In the genomic region with DNA sequence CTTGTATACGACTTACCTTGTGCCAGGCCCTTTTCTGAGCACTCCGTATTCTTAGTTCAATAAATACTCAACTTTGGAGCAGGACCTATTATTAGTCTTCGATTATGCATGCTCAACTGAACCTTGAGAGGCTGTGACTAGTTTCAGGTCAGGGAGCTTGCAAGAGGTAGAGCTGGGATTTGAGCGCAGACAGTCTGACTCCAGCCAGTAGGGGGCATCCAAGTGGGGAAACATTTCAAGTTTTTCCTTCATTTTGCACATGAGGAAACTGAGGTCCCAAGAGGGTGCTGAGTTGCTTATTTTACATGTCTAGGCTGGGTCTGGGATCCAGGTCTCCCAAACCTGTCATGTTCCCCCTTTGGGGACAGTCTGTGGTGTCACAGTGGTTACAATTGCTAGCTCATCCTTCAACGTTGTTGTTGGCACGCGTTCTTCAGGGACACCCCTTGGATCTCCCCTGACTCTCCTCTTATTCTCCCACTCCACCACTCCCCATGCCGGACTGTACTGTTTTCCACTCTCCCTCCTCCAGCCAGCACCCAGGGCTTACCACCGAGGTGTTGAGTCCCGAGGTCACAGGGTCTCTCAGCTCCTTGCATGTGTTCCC, we compare ENCODE assay signal across 9 cellular contexts. TPM values are rescaled to one million over a fixed set of nuclear protein-coding genes. Genes with fewer than 3 reads are reported as not detected.
DNase-seq lines count a peak whose midpoint lies in the region; ATAC-seq and TF ChIP-seq lines count a peak whose summit lies in the region.
"Had no signal": no experiment of that assay in that cellular context is flagged by ENCODE, and none has a peak within 500 bp of the region (broad histone marks: within the 10 kb centered on the region; RNA-seq: fewer than 3 reads in every experiment).

No MANE protein-coding gene starts in this region.

- dilution Hi-C loops in IMR-90 (cut with HindIII; ENCODE audit: low sequenced_read_pairs, unreplicated experiment), result no loop called here

- intact Hi-C loops in IMR-90 (cut with micrococcal nuclease), result loop anchor here (2.0 to 5.0 kb wide), 2 partner anchors 76 to 559 kb away; partner anchors contain the start of gene PPP1R3F

- CTCF ChIA-PET in IMR-90 (lab: Yijun Ruan, JAX), result interaction anchor here (1.2 kb wide), 1 partner anchor 10 kb away, joined by 3 read pairs; no protein-coding TSS in a partner anchor

- H3K36me3 ChIP-seq in IMR-90 (ENCODE audit: control insufficient read depth, insufficient read depth, low read length), result no peaks in the 10 kb centered on the region
- H3K36me3 ChIP-seq in kidney epithelial cell (ENCODE audit: control insufficient read depth, insufficient read depth, low read length), result no peaks in the 10 kb centered on the region

- peaks cover 16% of the 10 kb centered on the region for H3K4me1 Mint-ChIP-seq in activated T-helper 17 cell treated with anti-CD3 and anti-CD28 coated beads, Interleukin-2, amount 50 U/mL, for 72 hours

- H3K27ac Mint-ChIP-seq in activated T-helper 17 cell treated with anti-CD3 and anti-CD28 coated beads, Interleukin-2, amount 50 U/mL, for 72 hours, result peak overlapping the region; percentile 73

- H3K23ac ChIP-seq in IMR-90 (ENCODE audit: low read depth, low read length), result no peak overlapping the region

- WGBS in IMR-90 (ENCODE audit: extremely low coverage in 2 of 2, insufficient read length in 1 of 2), 2 experiments, result 78% methylated on average over 6 of the region's 10 CpGs; no CpG with 5 or more reads in 1 of the 2 experiments

- H3K4me3 Mint-ChIP-seq in activated T-helper 17 cell treated with anti-CD3 and anti-CD28 coated beads, Interleukin-2, amount 50 U/mL, for 72 hours, result peak overlapping the region; percentile 90

- ATAC-seq in IMR-90 (ENCODE audit: low read depth) (no peak), GM19463 (IDR thresholded peaks at IDR 0.05; ENCODE audit: unreplicated experiment) (no peak)
- no peak for ATAC-seq in activated T-helper 17 cell treated with anti-CD3 and anti-CD28 coated beads, Interleukin-2, amount 50 U/mL, for 72 hours (replicated peaks)

- H2BK20ac ChIP-seq in IMR-90 (ENCODE audit: low read depth, low read length), result no peak overlapping the region

- H3K4ac ChIP-seq in IMR-90 (ENCODE audit: low read depth, low read length), result no peak overlapping the region

- no peak overlapping the region for H4K5ac ChIP-seq in IMR-90 (ENCODE audit: low read depth, low read length)

- TF ChIP-seq POLR2A in IMR-90 (IDR thresholded peaks at IDR 0.05; ENCODE audit: low read depth, low read length), result no peak

- no peak overlapping the region for H3K9ac ChIP-seq in IMR-90 (ENCODE audit: low read depth, low read length)

- H4K91ac ChIP-seq in IMR-90 (ENCODE audit: insufficient read depth, low read depth, low read length), result no peak overlapping the region

- no TSS peak for BruUV-seq in IMR-90 (replicated peaks; lab: Mats Ljungman, UMichigan)

- H4K20me1 ChIP-seq in IMR-90 (ENCODE audit: insufficient read depth, low read length), result no peaks in the 10 kb centered on the region

- no peak overlapping the region for H4K8ac ChIP-seq in IMR-90 (ENCODE audit: low read depth in 2 of 2, low read length in 2 of 2)

- no peak overlapping the region for H2BK5ac ChIP-seq in IMR-90 (ENCODE audit: low read depth, low read length, poor library complexity, severe bottlenecking)

- no peak overlapping the region for H2AK9ac ChIP-seq in IMR-90 (replicated peaks; ENCODE audit: low read depth, low read length, poor library complexity)

- H3K4me3 ChIP-seq in IMR-90 (ENCODE audit: insufficient read depth, low read depth, low read length) (no peak overlapping the region), kidney epithelial cell (ENCODE audit: low read depth, low read length) (no peak overlapping the region)

- H2BK120ac ChIP-seq in IMR-90 (ENCODE audit: low read depth, low read length), result no peak overlapping the region

- no peak overlapping the region for H2AK5ac ChIP-seq in IMR-90 (ENCODE audit: low read depth, low read length)

- H3K36me3 Mint-ChIP-seq in activated T-helper 17 cell treated with anti-CD3 and anti-CD28 coated beads, Interleukin-2, amount 50 U/mL, for 72 hours (ENCODE audit: low read depth), result peaks cover 55% of the 10 kb centered on the region

- no peaks in the 10 kb centered on the region for H3K9me3 Mint-ChIP-seq in activated T-helper 17 cell treated with anti-CD3 and anti-CD28 coated beads, Interleukin-2, amount 50 U/mL, for 72 hours

- H3K9me3 ChIP-seq in IMR-90 (ENCODE audit: control insufficient read depth, insufficient read depth, low read length), result no peaks in the 10 kb centered on the region

- in situ Hi-C loops in IMR-90 (cut with MboI; ENCODE audit: low sequenced_read_pairs), result no loop called here

- peaks cover 2% of the 10 kb centered on the region; the same call in 1 of the 2 replicates for H3K27me3 ChIP-seq in IMR-90 (ENCODE audit: control insufficient read depth, insufficient read depth, low read length)
- H3K27me3 ChIP-seq in kidney epithelial cell (ENCODE audit: control insufficient read depth, insufficient read depth, low read length), result peaks cover 1% of the 10 kb centered on the region

- H2AFZ ChIP-seq in IMR-90 (replicated peaks; ENCODE audit: low read length, poor library complexity), result no peak overlapping the region

- peak; percentile 38 for DNase-seq in NCI-H2107 treated with DMSO at 0.1 percent for 48 hours (lab: John Stamatoyannopoulos, UW; ENCODE audit: unreplicated experiment)
- no peak for DNase-seq in NCI-H2107 (lab: John Stamatoyannopoulos, UW)
- peak; percentile 25 for DNase-seq in IMR-90
- DNase-seq in kidney epithelial cell (ENCODE audit: low read depth), result no peak
- DNase-seq in occipital lobe (lab: John Stamatoyannopoulos, UW), result no peak
- DNase-seq in D341Med (ENCODE audit: low spot score), result no peak

- no peaks in the 10 kb centered on the region for H3K27me3 Mint-ChIP-seq in activated T-helper 17 cell treated with anti-CD3 and anti-CD28 coated beads, Interleukin-2, amount 50 U/mL, for 72 hours

- POLR2A ChIA-PET in IMR-90 (lab: Charles Lee; ENCODE audit: unreplicated experiment), result no interaction called here

- peak; percentile 31; the same call in 1 of the 2 replicates for TF ChIP-seq RAD21 in IMR-90 (IDR thresholded peaks at IDR 0.05; ENCODE audit: low read length)

- no peak overlapping the region for H3K4me2 ChIP-seq in IMR-90 (ENCODE audit: low read depth, low read length)

- no peak overlapping the region for H3K27ac ChIP-seq in IMR-90 (ENCODE audit: insufficient read depth, low read length)

- H3K79me1 ChIP-seq in IMR-90 (ENCODE audit: low read depth in 1 of 2, low read length in 2 of 2), result no peaks in the 10 kb centered on the region; a peak in 1 of 4 replicates

- no peak overlapping the region for H3K14ac ChIP-seq in IMR-90 (replicated peaks; ENCODE audit: low read depth, low read length)

- no peaks in the 10 kb centered on the region for H3K9me1 ChIP-seq in IMR-90 (ENCODE audit: insufficient read depth, low read length)

- H3K18ac ChIP-seq in IMR-90 (ENCODE audit: low read depth, low read length), result no peak overlapping the region

- H2BK15ac ChIP-seq in IMR-90 (ENCODE audit: low read depth, low read length), result no peak overlapping the region

- no peaks in the 10 kb centered on the region for H3K4me1 ChIP-seq in IMR-90 (ENCODE audit: control insufficient read depth, insufficient read depth, low read length)

- no peak overlapping the region for H3K56ac ChIP-seq in IMR-90 (ENCODE audit: extremely low read depth, insufficient read depth, low read length)

- TF ChIP-seq CTCF in IMR-90 (conservative IDR thresholded peaks at IDR 0.05; ENCODE audit: low read depth, low read length), result peak; percentile 41
- TF ChIP-seq CTCF in kidney epithelial cell (IDR thresholded peaks at IDR 0.05; ENCODE audit: insufficient read depth, low read length, poor library complexity, severe bottlenecking), result peak; percentile 51

TF ChIP-seq in IMR-90, 13 proteins besides CTCF, POLR2A, EP300 and RAD21 (continues in another document):
- TF ChIP-seq RCOR1 (IDR thresholded peaks at IDR 0.05; ENCODE audit: insufficient replicate concordance, low read length) (no peak), CHD1 (IDR thresholded peaks at IDR 0.05; ENCODE audit: low read depth, low read length) (no peak)

RNA-seq across cellular contexts. Expression of gene PRICKLE3, which starts 6.7 kb away (rescaled TPM):
- total RNA-seq in IMR-90 (2012; rRNA removed) (3.1 and 3.4 TPM in 2 replicates), kidney epithelial cell (12.7 and 17.7 TPM in 2 replicates), occipital lobe (0.47 TPM)
- 6.4 and 6.8 TPM in 2 replicates for polyA plus RNA-seq in IMR-90 (2012; rRNA removed)
- polyA plus RNA-seq in IMR-90 (2012; cell fraction: cytosol; rRNA removed), result 4.0 and 7.7 TPM in 2 replicates
- polyA plus RNA-seq in IMR-90 (2012; cell fraction: nucleus; rRNA removed; ENCODE audit: low replicate concordance), result 21.5 and 50.0 TPM in 2 replicates
- 10 to 100 TPM; 19.8 to 45.3 TPM for total RNA-seq in activated T-helper 17 cell treated with anti-CD3 and anti-CD28 coated beads, Interleukin-2, amount 50 U/mL, for 72 hours

RNA-seq across cellular contexts. Expression of gene SYP, which starts 7.2 kb away (rescaled TPM):
- total RNA-seq in IMR-90 (2012; rRNA removed) (under 0.01 TPM in 1 of 2 replicates, not detected in the other), kidney epithelial cell (0.27 and 1.0 TPM in 2 replicates), occipital lobe (158 TPM)
- polyA plus RNA-seq in IMR-90 (2012; rRNA removed), result 0.05 and 0.06 TPM in 2 replicates
- 0.02 and 0.08 TPM in 2 replicates for polyA plus RNA-seq in IMR-90 (2012; cell fraction: cytosol; rRNA removed)
- polyA plus RNA-seq in IMR-90 (2012; cell fraction: nucleus; rRNA removed; ENCODE audit: low replicate concordance), result 0.09 and 0.16 TPM in 2 replicates
- 10 to 100 TPM; 16.6 to 53.4 TPM for total RNA-seq in activated T-helper 17 cell treated with anti-CD3 and anti-CD28 coated beads, Interleukin-2, amount 50 U/mL, for 72 hours

RNA-seq across cellular contexts. Expression of gene PLP2, which starts 21.1 kb away (rescaled TPM):
- total RNA-seq in IMR-90 (2012; rRNA removed) (22.6 and 29.2 TPM in 2 replicates), kidney epithelial cell (82.6 and 118 TPM in 2 replicates), occipital lobe (0.62 TPM)
- 149 and 156 TPM in 2 replicates for polyA plus RNA-seq in IMR-90 (2012; rRNA removed)
- 125 and 134 TPM in 2 replicates for polyA plus RNA-seq in IMR-90 (2012; cell fraction: cytosol; rRNA removed)
- 31.7 and 42.9 TPM in 2 replicates for polyA plus RNA-seq in IMR-90 (2012; cell fraction: nucleus; rRNA removed; ENCODE audit: low replicate concordance)
- 100 to 1,000 TPM; 228 to 233 TPM for total RNA-seq in activated T-helper 17 cell treated with anti-CD3 and anti-CD28 coated beads, Interleukin-2, amount 50 U/mL, for 72 hours

RNA-seq across cellular contexts. Expression of gene MAGIX, which starts 30.3 kb away (rescaled TPM):
- total RNA-seq in IMR-90 (2012; rRNA removed) (0.56 and 0.72 TPM in 2 replicates), kidney epithelial cell (2.9 and 5.1 TPM in 2 replicates), occipital lobe (3.4 TPM)
- 1.0 and 1.1 TPM in 2 replicates for polyA plus RNA-seq in IMR-90 (2012; rRNA removed)
- polyA plus RNA-seq in IMR-90 (2012; cell fraction: cytosol; rRNA removed), result 0.68 and 1.5 TPM in 2 replicates
- polyA plus RNA-seq in IMR-90 (2012; cell fraction: nucleus; rRNA removed; ENCODE audit: low replicate concordance), result 1.5 and 2.2 TPM in 2 replicates
- 1 to 10 TPM; 1.5 to 3.7 TPM for total RNA-seq in activated T-helper 17 cell treated with anti-CD3 and anti-CD28 coated beads, Interleukin-2, amount 50 U/mL, for 72 hours

RNA-seq across cellular contexts. Expression of gene CACNA1F, which starts 40.3 kb away (rescaled TPM):
- not detected in 2 replicates for total RNA-seq in IMR-90 (2012; rRNA removed)
- not detected in 2 replicates for polyA plus RNA-seq in IMR-90 (2012; rRNA removed)
- polyA plus RNA-seq in IMR-90 (2012; cell fraction: cytosol; rRNA removed), result not detected in 2 replicates
- not detected in 2 replicates for polyA plus RNA-seq in IMR-90 (2012; cell fraction: nucleus; rRNA removed; ENCODE audit: low replicate concordance)
- total RNA-seq in activated T-helper 17 cell treated with anti-CD3 and anti-CD28 coated beads, Interleukin-2, amount 50 U/mL, for 72 hours, result 1 to 10 TPM in 1 of 2 donors, under 1 TPM in 1; 0.82 to 6.2 TPM
- not detected in 2 replicates for total RNA-seq in kidney epithelial cell
- total RNA-seq in occipital lobe, result not detected
- total RNA-seq: skeletal muscle tissue had no signal

Comparison
In these comparisons a context has a peak if more than half of its experiments do, and no peak if none do; other contexts are left out.
1. DNase-seq: peak in NCI-H2107 treated with DMSO at 0.1 percent for 48 hours (single experiment) and IMR-90 (single experiment); none in NCI-H2107 (single experiment), kidney epithelial cell (single experiment), occipital lobe (single experiment) and D341Med (single experiment).
2. RNA of gene PLP2, which starts 21.1 kb away (total RNA-seq): 228 to 233 TPM in activated T-helper 17 cell treated with anti-CD3 and anti-CD28 coated beads, Interleukin-2, amount 50 U/mL, for 72 hours, 82.6 to 118 TPM in kidney epithelial cell and 22.6 to 29.2 TPM in IMR-90; 0.62 TPM in occipital lobe (single experiment); every median in the first group is over 10 times any median in the second.